Comparison of ENCODE assay signal across 17 cellular contexts in genomic region chr11:73818838-73819237, GRCh38. TPM values are rescaled to one million over a fixed set of nuclear protein-coding genes. Genes with fewer than 3 reads are reported as not detected.
DNase-seq lines count a peak whose midpoint lies in the region; FAIRE-seq and TF ChIP-seq lines count a peak whose summit lies in the region.
"Had no signal": no experiment of that assay in that cellular context is flagged by ENCODE, and none has a peak within 500 bp of the region (broad histone marks: within the 10 kb centered on the region; RNA-seq: fewer than 3 reads in every experiment).

No MANE protein-coding gene starts in this region.

- peaks cover 7% of the 10 kb centered on the region for H3K36me3 Mint-ChIP-seq in astrocyte (ENCODE audit: low read depth, unreplicated experiment)

- H3K27me3 ChIP-seq in astrocyte (ENCODE audit: insufficient read depth, low read length) (no peaks in the 10 kb centered on the region), iPS-20b (ENCODE audit: insufficient read depth, low read length) (no peaks in the 10 kb centered on the region)
- H3K27me3 ChIP-seq: thyroid gland had no signal

- FAIRE-seq in astrocyte (lab: Jason Lieb, UNC): no peak

- intact Hi-C loops in lower leg skin (cut with DNase I; ENCODE audit: low total_unique reads): no loop called here

- TF ChIP-seq CTCF in AG09309 (IDR thresholded peaks at IDR 0.05; ENCODE audit: control insufficient read depth, insufficient read depth, low read depth, low read length, missing control alignments): no peak
- TF ChIP-seq CTCF in astrocyte (IDR thresholded peaks at IDR 0.05; ENCODE audit: insufficient read depth, low read depth, low read length): no peak
- TF ChIP-seq CTCF in lower leg skin (IDR thresholded peaks at IDR 0.05): no peak

- no peak overlapping the region for H2AFZ ChIP-seq in astrocyte (ENCODE audit: low read depth, low read length)

- TF ChIP-seq POLR2A in lower leg skin (IDR thresholded peaks at IDR 0.05): no peak

- H3K36me3 ChIP-seq in astrocyte (ENCODE audit: insufficient read depth, low read length): no peaks in the 10 kb centered on the region
- no peaks in the 10 kb centered on the region; the same call in 1 of the 2 replicates for H3K36me3 ChIP-seq in iPS-20b (ENCODE audit: insufficient read depth, low read depth, low read length)
- H3K36me3 ChIP-seq: thyroid gland had no signal

- DNase-seq in AG09309 (ENCODE audit: low read depth) (peak; percentile 5), HCEC 1CT (peak; percentile 5), astrocyte (ENCODE audit: low read depth) (peak; percentile 59), lower leg skin (ENCODE audit: low spot score in 2 of 2) (no peak), NCI-H2196 (lab: John Stamatoyannopoulos, UW; ENCODE audit: unreplicated experiment) (no peak), NAMALWA (ENCODE audit: low spot score) (no peak)
- no peak for DNase-seq in activated naive CD4-positive, alpha-beta T cell treated with Interleukin-2 at 50 U/mL for 16 hours
- DNase-seq: activated CD4-positive, alpha-beta T cell treated with anti-CD3 and anti-CD28 coated beads for 48 hours; activated naive CD8-positive, alpha-beta T cell treated with anti-CD3 and anti-CD28 coated beads, Interleukin-2, amount 50 U/mL, for 24 hours; NCI-H1092 treated with DMSO at 0.1 percent for 48 hours; SHP77; stimulated activated CD4-positive, alpha-beta T cell treated with anti-CD3 and anti-CD28 coated beads, Interleukin-4, amount 100 ng/mL, for 1 hour; thyroid gland had no signal

- no peaks in the 10 kb centered on the region for H3K27me3 Mint-ChIP-seq in astrocyte (ENCODE audit: low read depth, unreplicated experiment)
- H3K27me3 Mint-ChIP-seq: activated naive CD8-positive, alpha-beta T cell treated with anti-CD3 and anti-CD28 coated beads, Interleukin-2, amount 50 U/mL, for 24 hours; IgD-negative memory B cell had no signal

- no peak overlapping the region for H3K4me3 ChIP-seq in AG09309 (ENCODE audit: control insufficient read depth, low read depth, low read length)
- H3K4me3 ChIP-seq in astrocyte (ENCODE audit: insufficient read depth, low read depth, low read length): no peak overlapping the region
- H3K4me3 ChIP-seq in iPS-20b (ENCODE audit: low read length): peak overlapping the region; percentile 6; the same call in 1 of the 2 replicates
- H3K4me3 ChIP-seq in lower leg skin (ENCODE audit: low read depth, poor library complexity, severe bottlenecking): no peak overlapping the region
- H3K4me3 ChIP-seq: coronary artery, thyroid gland had no signal

- H3K27ac ChIP-seq in astrocyte (ENCODE audit: low read depth, low read length) (no peak overlapping the region), iPS-20b (ENCODE audit: low read length) (no peak overlapping the region)
- H3K27ac ChIP-seq: coronary artery, thyroid gland had no signal

- peak overlapping the region; percentile 14 for H3K4me2 ChIP-seq in astrocyte (ENCODE audit: low read length)

- no peaks in the 10 kb centered on the region for H4K20me1 ChIP-seq in astrocyte (ENCODE audit: insufficient read depth, low read length)

- no peak overlapping the region for H3K27ac Mint-ChIP-seq in astrocyte (ENCODE audit: unreplicated experiment)
- H3K27ac Mint-ChIP-seq: activated naive CD8-positive, alpha-beta T cell treated with anti-CD3 and anti-CD28 coated beads, Interleukin-2, amount 50 U/mL, for 24 hours; IgD-negative memory B cell had no signal

- peaks cover 10% of the 10 kb centered on the region for H3K4me1 ChIP-seq in astrocyte (ENCODE audit: insufficient read depth, low read length)
- peaks cover 20% of the 10 kb centered on the region for H3K4me1 ChIP-seq in iPS-20b (ENCODE audit: insufficient read depth, low read length)

- H3K9ac ChIP-seq in astrocyte (ENCODE audit: low read length): no peak overlapping the region
- H3K9ac ChIP-seq in iPS-20b (ENCODE audit: low read depth, low read length): peak overlapping the region; percentile 34; the same call in 1 of the 2 replicates

- no peaks in the 10 kb centered on the region for H3K9me3 Mint-ChIP-seq in astrocyte (ENCODE audit: unreplicated experiment)
- H3K9me3 Mint-ChIP-seq: activated naive CD8-positive, alpha-beta T cell treated with anti-CD3 and anti-CD28 coated beads, Interleukin-2, amount 50 U/mL, for 24 hours; IgD-negative memory B cell; neural crest cell had no signal

- peaks cover 17% of the 10 kb centered on the region for H3K4me1 Mint-ChIP-seq in astrocyte (ENCODE audit: low read depth, unreplicated experiment)
- H3K4me1 Mint-ChIP-seq: activated naive CD8-positive, alpha-beta T cell treated with anti-CD3 and anti-CD28 coated beads, Interleukin-2, amount 50 U/mL, for 24 hours; IgD-negative memory B cell; neural crest cell had no signal

- no peak overlapping the region for H3K4me3 Mint-ChIP-seq in astrocyte (ENCODE audit: unreplicated experiment)
- H3K4me3 Mint-ChIP-seq: activated naive CD8-positive, alpha-beta T cell treated with anti-CD3 and anti-CD28 coated beads, Interleukin-2, amount 50 U/mL, for 24 hours; IgD-negative memory B cell; neural crest cell had no signal

- H3K9me3 ChIP-seq in astrocyte (ENCODE audit: insufficient read depth, low read depth, low read length) (no peaks in the 10 kb centered on the region), iPS-20b (ENCODE audit: insufficient read depth, low read depth, low read length) (peaks cover 3% of the 10 kb centered on the region; the same call in 1 of the 2 replicates)
- H3K9me3 ChIP-seq: thyroid gland had no signal

- H3K79me2 ChIP-seq in astrocyte (ENCODE audit: insufficient read depth, low read length): no peaks in the 10 kb centered on the region

RNA-seq across cellular contexts. Expression of gene MRPL48, which starts 31.2 kb away (rescaled TPM):
- total RNA-seq in astrocyte: 23.8 and 24.6 TPM in 2 replicates
- 10 to 100 TPM; 15.2 to 26.4 (median 21.0) TPM for total RNA-seq in lower leg skin

RNA-seq across cellular contexts. Expression of gene COA4, which starts 57.8 kb away (rescaled TPM):
- total RNA-seq in astrocyte: 55.9 and 59.0 TPM in 2 replicates
- 10 to 100 TPM; 32.5 to 50.0 (median 36.7) TPM for total RNA-seq in lower leg skin

RNA-seq across cellular contexts. Expression of gene PAAF1, which starts 58.0 kb away (rescaled TPM):
- total RNA-seq in astrocyte (14.2 and 15.6 TPM in 2 replicates), lower leg skin (10 to 100 TPM in 3 of 4 donors, 1 to 10 TPM in 1; 9.8 to 21.2 (median 13.5) TPM)

RNA-seq across cellular contexts. Expression of gene RAB6A, which starts 58.0 kb away (rescaled TPM):
- total RNA-seq in astrocyte (185 and 200 TPM in 2 replicates), lower leg skin (100 to 1,000 TPM; 119 to 178 (median 151) TPM)

Comparison
In these comparisons a context has a peak if more than half of its experiments do, and no peak if none do; other contexts are left out.
1. DNase-seq: peak in AG09309 (single experiment), HCEC 1CT (single experiment) and astrocyte (single experiment); none in lower leg skin (0 of 2), NCI-H2196 (single experiment), activated naive CD4-positive, alpha-beta T cell treated with Interleukin-2 at 50 U/mL for 16 hours (single experiment) and NAMALWA (single experiment).